In the genomic region with DNA sequence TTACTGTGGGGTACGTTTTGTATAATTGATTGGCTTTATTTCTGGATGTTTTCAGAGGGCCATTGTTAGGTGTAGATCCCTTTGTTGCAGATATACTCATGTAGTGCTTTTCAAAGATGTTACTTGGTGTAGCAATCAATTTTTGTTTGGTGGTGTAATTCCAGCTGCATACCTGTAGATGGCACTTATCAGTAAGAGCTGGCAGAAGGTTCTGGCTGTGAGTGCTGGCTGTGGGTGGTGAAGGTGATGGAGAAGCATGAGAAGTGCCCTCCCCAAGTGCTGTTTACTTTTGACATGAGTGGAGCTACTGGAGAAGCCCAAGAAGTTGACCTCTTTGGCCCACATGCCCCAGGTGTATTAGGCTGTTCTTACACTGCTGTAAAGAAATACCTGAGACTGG, we compare ENCODE assay signal across 8 cellular contexts.
DNase-seq lines count a peak whose midpoint lies in the region; ATAC-seq, FAIRE-seq and TF ChIP-seq lines count a peak whose summit lies in the region.

No MANE protein-coding gene starts in this region.

- TF ChIP-seq CTCF in DND-41 (IDR thresholded peaks at IDR 0.05; ENCODE audit: borderline replicate concordance, extremely low read depth, low read length, poor library complexity, severe bottlenecking) (peak; percentile 61), HL-60 (IDR thresholded peaks at IDR 0.05; ENCODE audit: insufficient read depth, low read length) (peak; percentile 53), K562 (IDR thresholded peaks at IDR 0.05 in 2 of 3, conservative IDR thresholded peaks at IDR 0.05 in 1 of 3; ENCODE audit: insufficient read depth in 2 of 3, low read depth in 1 of 3, low read length in 3 of 3) (peak in 2 of 3 experiments; percentile 15 to 38; a peak in 2 of 6 replicates), heart left ventricle (IDR thresholded peaks at IDR 0.05) (no peak)

- H3K79me2 ChIP-seq in DND-41 (ENCODE audit: insufficient read depth, low read length) = no peaks in the 10 kb centered on the region
- no peaks in the 10 kb centered on the region for H3K79me2 ChIP-seq in K562 (ENCODE audit: control insufficient read depth, insufficient read depth, low read length)

- TF ChIP-seq POLR2A in K562 (conservative IDR thresholded peaks at IDR 0.05) = no peak
- TF ChIP-seq POLR2A in heart left ventricle (IDR thresholded peaks at IDR 0.05) = no peak

- H3K9ac ChIP-seq in DND-41 (ENCODE audit: low read depth, low read length) = no peak overlapping the region
- no peak overlapping the region for H3K9ac ChIP-seq in K562 (ENCODE audit: insufficient read depth in 1 of 2, low read depth in 2 of 2, low read length in 2 of 2)

- no peak for DNase-seq in DND-41
- peak; percentile 16 to 21 for DNase-seq in HL-60 (ENCODE audit: low read depth in 1 of 2, low spot score in 1 of 2)
- peak in 2 of 4 experiments; percentile 3 to 4 for DNase-seq in K562 (ENCODE audit: extremely low read depth in 1 of 4, low spot score in 3 of 4)
- DNase-seq in posterior cingulate gyrus = no peak
- no peak for DNase-seq in NCI-H345 treated with DMSO at 0.1 percent for 48 hours (lab: John Stamatoyannopoulos, UW; ENCODE audit: unreplicated experiment)
- DNase-seq in heart left ventricle = no peak

- TF ChIP-seq EP300 in K562 (IDR thresholded peaks at IDR 0.05; ENCODE audit: low read length) = no peak

- H3K36me3 ChIP-seq in DND-41 (ENCODE audit: insufficient read depth, low read length) (no peaks in the 10 kb centered on the region), K562 (ENCODE audit: control insufficient read depth, insufficient read depth, low read length) (no peaks in the 10 kb centered on the region), heart left ventricle (no peaks in the 10 kb centered on the region)

- H4K20me1 ChIP-seq in DND-41 (ENCODE audit: insufficient read depth, low read length) = no peaks in the 10 kb centered on the region
- no peaks in the 10 kb centered on the region for H4K20me1 ChIP-seq in K562 (replicated peaks; ENCODE audit: control insufficient read depth, insufficient read depth, low read length)

- H3K4me2 ChIP-seq in DND-41 (ENCODE audit: insufficient read depth, low read length) (no peak overlapping the region), K562 (ENCODE audit: insufficient read depth, low read length) (no peak overlapping the region)

- intact Hi-C loops in K562 (cut with micrococcal nuclease) (no loop called here), posterior cingulate gyrus (cut with DNase I) (no loop called here), heart left ventricle (cut with DNase I) (loop anchor here in 1 of 10 donors (10.0 kb wide), 1 partner anchor 46 kb away; no protein-coding TSS in a partner anchor)

- BruUV-seq in K562 (replicated peaks; lab: Mats Ljungman, UMichigan) = no TSS peak

- H2AFZ ChIP-seq in DND-41 (ENCODE audit: low read depth, low read length) (no peak overlapping the region), K562 (ENCODE audit: low read depth, low read length) (no peak overlapping the region)

- H3K9me1 ChIP-seq in K562 (ENCODE audit: control insufficient read depth, insufficient read depth, low read length) = no peaks in the 10 kb centered on the region

- POLR2A ChIA-PET in K562 (lab: Yijun Ruan, JAX) = no interaction called here

- in situ Hi-C loops in K562 (cut with MboI) = no loop called here

- H3K27ac ChIP-seq in DND-41 (ENCODE audit: low read length) = no peak overlapping the region
- no peak overlapping the region for H3K27ac ChIP-seq in HL-60 (replicated peaks)
- no peak overlapping the region for H3K27ac ChIP-seq in K562 (ENCODE audit: extremely low read depth, low read depth, low read length)
- no peak overlapping the region for H3K27ac ChIP-seq in heart left ventricle

- CTCF ChIA-PET in K562 (lab: Yijun Ruan, JAX; ENCODE audit: low intra/inter-chr PET ratio) = no interaction called here

- no peak for TF ChIP-seq RAD21 in K562 (CRISPR knock-in tag; conservative IDR thresholded peaks at IDR 0.05 in 1 of 2, IDR thresholded peaks at IDR 0.05 in 1 of 2)

- H3K9me3 ChIP-seq in DND-41 (ENCODE audit: insufficient read depth, low read length, severe bottlenecking) = no peaks in the 10 kb centered on the region
- no peaks in the 10 kb centered on the region for H3K9me3 ChIP-seq in K562 (replicated peaks; ENCODE audit: control insufficient read depth, insufficient read depth, low read depth, low read length)
- H3K9me3 ChIP-seq in heart left ventricle = peaks cover 0 to 39% (median 8%) of the 10 kb centered on the region in 12 donors

- no peak for FAIRE-seq in K562 (lab: Jason Lieb, UNC)

- H3K27me3 ChIP-seq in DND-41 (ENCODE audit: insufficient read depth, low read length, poor library complexity) (no peaks in the 10 kb centered on the region), HL-60 (ENCODE audit: insufficient read depth, poor library complexity, severe bottlenecking) (no peaks in the 10 kb centered on the region), K562 (ENCODE audit: control insufficient read depth in 2 of 2, insufficient read depth in 2 of 2, low read length in 2 of 2) (no peaks in the 10 kb centered on the region), heart left ventricle (no peaks in the 10 kb centered on the region)

- ATAC-seq in DND-41 (ENCODE audit: insufficient read depth, low read depth) = no peak
- peak; percentile 79 for ATAC-seq in GM19397 (IDR thresholded peaks at IDR 0.05; ENCODE audit: unreplicated experiment)
- ATAC-seq in K562 = no peak
- ATAC-seq in GM21737 (IDR thresholded peaks at IDR 0.05; ENCODE audit: unreplicated experiment) = no peak
- no peak for ATAC-seq in heart left ventricle

- H3K4me1 ChIP-seq in DND-41 (ENCODE audit: insufficient read depth, low read length) (no peaks in the 10 kb centered on the region), K562 (replicated peaks in 1 of 2; ENCODE audit: control insufficient read depth in 2 of 2, insufficient read depth in 2 of 2, low read length in 2 of 2) (no peaks in the 10 kb centered on the region), heart left ventricle (no peaks in the 10 kb centered on the region)

- 0% methylated on average over 1 of the region's 1 CpG for WGBS in K562 (ENCODE audit: insufficient coverage, low coverage, missing lambda C conversion rate)
- 30 to 56% (median 46%) methylated on average over 1 of the region's 1 CpG for WGBS in heart left ventricle, 4 donors

- H3K4me3 ChIP-seq in DND-41 (ENCODE audit: low read depth in 1 of 2, low read length in 2 of 2) = no peak overlapping the region
- no peak overlapping the region for H3K4me3 ChIP-seq in HL-60 (replicated peaks; ENCODE audit: insufficient read depth, low read length)
- H3K4me3 ChIP-seq in K562 = no peak overlapping the region
- H3K4me3 ChIP-seq in heart left ventricle = no peak overlapping the region

TF ChIP-seq in K562, 482 proteins besides CTCF, POLR2A, EP300 and RAD21 (continues in another document):
- TF ChIP-seq, protein P1, sequence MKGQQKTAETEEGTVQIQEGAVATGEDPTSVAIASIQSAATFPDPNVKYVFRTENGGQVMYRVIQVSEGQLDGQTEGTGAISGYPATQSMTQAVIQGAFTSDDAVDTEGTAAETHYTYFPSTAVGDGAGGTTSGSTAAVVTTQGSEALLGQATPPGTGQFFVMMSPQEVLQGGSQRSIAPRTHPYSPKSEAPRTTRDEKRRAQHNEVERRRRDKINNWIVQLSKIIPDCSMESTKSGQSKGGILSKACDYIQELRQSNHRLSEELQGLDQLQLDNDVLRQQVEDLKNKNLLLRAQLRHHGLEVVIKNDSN (CRISPR knock-in tag; IDR thresholded peaks at IDR 0.05) = no peak
- TF ChIP-seq CXXC5 (CRISPR knock-in tag; IDR thresholded peaks at IDR 0.05) = no peak
- TF ChIP-seq, protein P2, sequence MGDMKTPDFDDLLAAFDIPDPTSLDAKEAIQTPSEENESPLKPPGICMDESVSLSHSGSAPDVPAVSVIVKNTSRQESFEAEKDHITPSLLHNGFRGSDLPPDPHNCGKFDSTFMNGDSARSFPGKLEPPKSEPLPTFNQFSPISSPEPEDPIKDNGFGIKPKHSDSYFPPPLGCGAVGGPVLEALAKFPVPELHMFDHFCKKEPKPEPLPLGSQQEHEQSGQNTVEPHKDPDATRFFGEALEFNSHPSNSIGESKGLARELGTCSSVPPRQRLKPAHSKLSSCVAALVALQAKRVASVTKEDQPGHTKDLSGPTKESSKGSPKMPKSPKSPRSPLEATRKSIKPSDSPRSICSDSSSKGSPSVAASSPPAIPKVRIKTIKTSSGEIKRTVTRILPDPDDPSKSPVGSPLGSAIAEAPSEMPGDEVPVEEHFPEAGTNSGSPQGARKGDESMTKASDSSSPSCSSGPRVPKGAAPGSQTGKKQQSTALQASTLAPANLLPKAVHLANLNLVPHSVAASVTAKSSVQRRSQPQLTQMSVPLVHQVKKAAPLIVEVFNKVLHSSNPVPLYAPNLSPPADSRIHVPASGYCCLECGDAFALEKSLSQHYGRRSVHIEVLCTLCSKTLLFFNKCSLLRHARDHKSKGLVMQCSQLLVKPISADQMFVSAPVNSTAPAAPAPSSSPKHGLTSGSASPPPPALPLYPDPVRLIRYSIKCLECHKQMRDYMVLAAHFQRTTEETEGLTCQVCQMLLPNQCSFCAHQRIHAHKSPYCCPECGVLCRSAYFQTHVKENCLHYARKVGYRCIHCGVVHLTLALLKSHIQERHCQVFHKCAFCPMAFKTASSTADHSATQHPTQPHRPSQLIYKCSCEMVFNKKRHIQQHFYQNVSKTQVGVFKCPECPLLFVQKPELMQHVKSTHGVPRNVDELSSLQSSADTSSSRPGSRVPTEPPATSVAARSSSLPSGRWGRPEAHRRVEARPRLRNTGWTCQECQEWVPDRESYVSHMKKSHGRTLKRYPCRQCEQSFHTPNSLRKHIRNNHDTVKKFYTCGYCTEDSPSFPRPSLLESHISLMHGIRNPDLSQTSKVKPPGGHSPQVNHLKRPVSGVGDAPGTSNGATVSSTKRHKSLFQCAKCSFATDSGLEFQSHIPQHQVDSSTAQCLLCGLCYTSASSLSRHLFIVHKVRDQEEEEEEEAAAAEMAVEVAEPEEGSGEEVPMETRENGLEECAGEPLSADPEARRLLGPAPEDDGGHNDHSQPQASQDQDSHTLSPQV (IDR thresholded peaks at IDR 0.05) = no peak
- TF ChIP-seq, protein P3, sequence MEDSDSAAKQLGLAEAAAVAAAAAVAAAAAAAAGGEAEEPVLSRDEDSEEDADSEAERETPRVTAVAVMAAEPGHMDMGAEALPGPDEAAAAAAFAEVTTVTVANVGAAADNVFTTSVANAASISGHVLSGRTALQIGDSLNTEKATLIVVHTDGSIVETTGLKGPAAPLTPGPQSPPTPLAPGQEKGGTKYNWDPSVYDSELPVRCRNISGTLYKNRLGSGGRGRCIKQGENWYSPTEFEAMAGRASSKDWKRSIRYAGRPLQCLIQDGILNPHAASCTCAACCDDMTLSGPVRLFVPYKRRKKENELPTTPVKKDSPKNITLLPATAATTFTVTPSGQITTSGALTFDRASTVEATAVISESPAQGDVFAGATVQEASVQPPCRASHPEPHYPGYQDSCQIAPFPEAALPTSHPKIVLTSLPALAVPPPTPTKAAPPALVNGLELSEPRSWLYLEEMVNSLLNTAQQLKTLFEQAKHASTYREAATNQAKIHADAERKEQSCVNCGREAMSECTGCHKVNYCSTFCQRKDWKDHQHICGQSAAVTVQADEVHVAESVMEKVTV (CRISPR knock-in tag; IDR thresholded peaks at IDR 0.05) = no peak
- no peak for TF ChIP-seq DMBX1 (CRISPR knock-in tag; IDR thresholded peaks at IDR 0.05; ENCODE audit: borderline replicate concordance)

Comparison
In these comparisons a context has a peak if more than half of its experiments do, and no peak if none do; other contexts are left out.
1. DNase-seq: peak in HL-60 (2 of 2); none in DND-41 (single experiment), posterior cingulate gyrus (0 of 10), NCI-H345 treated with DMSO at 0.1 percent for 48 hours (single experiment) and heart left ventricle (0 of 5).
2. CTCF ChIP-seq: peak in DND-41 (single experiment), HL-60 (single experiment) and K562 (2 of 3); none in heart left ventricle (0 of 12).